Comparison of ENCODE assay signal across 27 cellular contexts in the genomic region with DNA sequence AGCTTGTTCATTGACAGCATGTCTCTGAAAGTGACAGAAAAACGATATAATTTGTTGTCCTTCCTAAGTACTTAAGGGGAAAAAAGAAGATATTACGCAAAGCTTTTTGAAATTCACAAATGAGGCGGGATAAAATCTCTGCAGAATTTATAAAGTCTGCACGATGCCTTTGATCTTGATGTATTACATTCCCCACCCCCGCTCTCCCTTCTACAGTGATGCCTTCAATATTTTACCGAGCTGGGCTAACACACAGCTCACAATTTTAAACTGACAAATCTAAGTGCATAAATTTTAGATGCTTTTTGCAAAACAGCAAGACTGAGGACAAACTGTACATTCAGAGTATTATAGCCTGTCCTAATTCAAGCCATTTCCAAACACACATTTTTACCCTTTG.
"Had no signal": no experiment of that assay in that cellular context is flagged by ENCODE, and none has a peak within 500 bp of the region (broad histone marks: within the 10 kb centered on the region; RNA-seq: fewer than 3 reads in every experiment).

No MANE protein-coding gene starts in this region.

- H3K4me1 Mint-ChIP-seq: naive thymus-derived CD4-positive, alpha-beta T cell; stimulated activated effector memory CD8-positive, alpha-beta T cell treated with anti-CD3 and anti-CD28 coated beads, Interleukin-12 subunit alpha, Interleukin-12 subunit beta, amount 100 ng/mL, for 72 hours had no signal

- H3K27me3 Mint-ChIP-seq: naive thymus-derived CD4-positive, alpha-beta T cell; progenitor cell of endocrine pancreas; stimulated activated naive CD8-positive, alpha-beta T cell treated with anti-CD3 and anti-CD28 coated beads, Interleukin-15, Interleukin-2, amounts not matched to agents 100 ng/mL and 50 ng/mL, for 24 hours had no signal

- H3K4me1 ChIP-seq: heart right ventricle, left ventricle myocardium inferior, sigmoid colon, spleen, suprapubic skin, tibial artery, upper lobe of right lung had no signal

- H3K4me3 ChIP-seq: heart right ventricle, left ventricle myocardium inferior, lung, mucosa of descending colon, ovary, sigmoid colon, spleen, suprapubic skin, thoracic aorta, tibial artery, upper lobe of right lung had no signal

- H3K9me3 Mint-ChIP-seq: nephron progenitor cell had no signal

- H3K36me3 ChIP-seq: heart right ventricle, left ventricle myocardium inferior, ovary, sigmoid colon, spleen, suprapubic skin, thoracic aorta, tibial artery, upper lobe of right lung had no signal

- H3K27ac Mint-ChIP-seq: naive thymus-derived CD4-positive, alpha-beta T cell; nephron progenitor cell; progenitor cell of endocrine pancreas; stimulated activated effector memory CD8-positive, alpha-beta T cell treated with anti-CD3 and anti-CD28 coated beads, Interleukin-12 subunit alpha, Interleukin-12 subunit beta, amount 100 ng/mL, for 72 hours; stimulated activated naive CD8-positive, alpha-beta T cell treated with anti-CD3 and anti-CD28 coated beads, Interleukin-15, Interleukin-2, amounts not matched to agents 100 ng/mL and 50 ng/mL, for 24 hours had no signal

- ATAC-seq: heart right ventricle; left colon; mucosa of descending colon; naive thymus-derived CD4-positive, alpha-beta T cell; right cardiac atrium; stimulated activated effector memory CD8-positive, alpha-beta T cell treated with anti-CD3 and anti-CD28 coated beads, Interleukin-12 subunit alpha, Interleukin-12 subunit beta, amount 100 ng/mL, for 72 hours; upper lobe of right lung had no signal

- H3K9me3 ChIP-seq: heart right ventricle, left ventricle myocardium inferior, mucosa of descending colon, ovary, sigmoid colon, spleen, suprapubic skin, thoracic aorta, tibial artery, upper lobe of right lung had no signal

- H3K36me3 Mint-ChIP-seq: naive thymus-derived CD4-positive, alpha-beta T cell; stimulated activated effector memory CD8-positive, alpha-beta T cell treated with anti-CD3 and anti-CD28 coated beads, Interleukin-12 subunit alpha, Interleukin-12 subunit beta, amount 100 ng/mL, for 72 hours had no signal

- H3K27ac ChIP-seq: heart right ventricle, left ventricle myocardium inferior, ovary, sigmoid colon, spleen, suprapubic skin, thoracic aorta, tibial artery, upper lobe of right lung had no signal

- H3K4me3 Mint-ChIP-seq: naive thymus-derived CD4-positive, alpha-beta T cell; nephron progenitor cell; stimulated activated effector memory CD8-positive, alpha-beta T cell treated with anti-CD3 and anti-CD28 coated beads, Interleukin-12 subunit alpha, Interleukin-12 subunit beta, amount 100 ng/mL, for 72 hours; stimulated activated naive CD8-positive, alpha-beta T cell treated with anti-CD3 and anti-CD28 coated beads, Interleukin-15, Interleukin-2, amounts not matched to agents 100 ng/mL and 50 ng/mL, for 24 hours had no signal

- H3K27me3 ChIP-seq: heart right ventricle, ovary, sigmoid colon, spleen, suprapubic skin, tibial artery, upper lobe of right lung had no signal

- DNase-seq: glutamatergic neuron; heart right ventricle; hippocampal formation; kidney; left colon; left ventricle myocardium inferior; midbrain; mucosa of descending colon; naive thymus-derived CD4-positive, alpha-beta T cell; nephron progenitor cell; ovary; retina; right cardiac atrium; sigmoid colon; small intestine; spleen; stimulated activated CD4-positive, alpha-beta T cell treated with anti-CD3 and anti-CD28 coated beads, Interleukin-4, amount 100 ng/mL, for 24 hours; stimulated activated naive CD4-positive, alpha-beta T cell; tibial artery; trophoblast cell; upper lobe of right lung had no signal
